In genomic region chr7:32462966-32463365, GRCh38 we compare ENCODE assay signal across 20 cellular contexts. TPM values are rescaled to one million over a fixed set of nuclear protein-coding genes. Genes with fewer than 3 reads are reported as not detected.
DNase-seq lines count a peak whose midpoint lies in the region; ATAC-seq and TF ChIP-seq lines count a peak whose summit lies in the region.
"Had no signal": no experiment of that assay in that cellular context is flagged by ENCODE, and none has a peak within 500 bp of the region (broad histone marks: within the 10 kb centered on the region; RNA-seq: fewer than 3 reads in every experiment).

No MANE protein-coding gene starts in this region.

- no peaks in the 10 kb centered on the region for H4K20me1 ChIP-seq in neural progenitor cell (ENCODE audit: low read depth)

- no peak for TF ChIP-seq CTCF in neural progenitor cell (IDR thresholded peaks at IDR 0.05)
- TF ChIP-seq CTCF in WTC11 (IDR thresholded peaks at IDR 0.05): no peak

- H3K4me1 ChIP-seq in neural progenitor cell: peaks cover 13% of the 10 kb centered on the region

- H3K36me3 Mint-ChIP-seq in neural progenitor cell: no peaks in the 10 kb centered on the region
- H3K36me3 Mint-ChIP-seq in WTC11: peaks cover 7% of the 10 kb centered on the region

- peak overlapping the region; percentile 43 for H3K4me2 ChIP-seq in neural progenitor cell
- H3K4me2 ChIP-seq: KMS-11, SK-N-SH had no signal

- H3K27me3 ChIP-seq in neural progenitor cell: no peaks in the 10 kb centered on the region
- H3K27me3 ChIP-seq: MG63 had no signal

- POLR2A ChIA-PET in WTC11 (lab: Charles Lee): no interaction called here

- H3K4me3 Mint-ChIP-seq in neural progenitor cell (peak overlapping the region; percentile 25), WTC11 (no peak overlapping the region)
- H3K4me3 Mint-ChIP-seq: T-helper 1 cell treated with Interleukin-12 subunit alpha and Interleukin-12 subunit beta and Interleukin-4 antibody, amounts not matched to agents 30 μg/mL and 1 μg/mL, for 36 hours had no signal

- H3K4me1 Mint-ChIP-seq in neural progenitor cell (peaks cover 19% of the 10 kb centered on the region), WTC11 (peaks cover 11% of the 10 kb centered on the region)

- no peaks in the 10 kb centered on the region for H3K79me2 ChIP-seq in neural progenitor cell (ENCODE audit: low read depth)

- H3K27ac Mint-ChIP-seq in neural progenitor cell (no peak overlapping the region), WTC11 (no peak overlapping the region)
- H3K27ac Mint-ChIP-seq: T-helper 1 cell treated with Interleukin-12 subunit alpha and Interleukin-12 subunit beta and Interleukin-4 antibody, amounts not matched to agents 30 μg/mL and 1 μg/mL, for 36 hours had no signal

- H3K36me3 ChIP-seq in neural progenitor cell: no peaks in the 10 kb centered on the region
- H3K36me3 ChIP-seq: MG63 had no signal

- no peak for ATAC-seq in WTC11
- ATAC-seq: HepG2 had no signal

- no peaks in the 10 kb centered on the region for H3F3A ChIP-seq in neural progenitor cell (ENCODE audit: low read depth)

- H3K27ac ChIP-seq in neural progenitor cell: no peak overlapping the region
- H3K27ac ChIP-seq: C4-2B, KMS-11 had no signal

- no peak overlapping the region for H3K9ac ChIP-seq in neural progenitor cell
- H3K9ac ChIP-seq: KMS-11, SK-N-SH had no signal

- no peaks in the 10 kb centered on the region for H3K9me3 ChIP-seq in neural progenitor cell (ENCODE audit: low read depth)
- H3K9me3 ChIP-seq: Caco-2, MG63, SK-N-SH had no signal

- H3K27me3 Mint-ChIP-seq in neural progenitor cell (ENCODE audit: insufficient read depth, low read depth): peaks cover 6% of the 10 kb centered on the region
- H3K27me3 Mint-ChIP-seq in WTC11 (ENCODE audit: low read depth): no peaks in the 10 kb centered on the region

- CTCF ChIA-PET in WTC11 (lab: Charles Lee): no interaction called here

- H3K4me3 ChIP-seq in neural progenitor cell: no peak overlapping the region
- H3K4me3 ChIP-seq: MG63 had no signal

- H2AFZ ChIP-seq in neural progenitor cell (replicated peaks): no peak overlapping the region

- H3K9me3 Mint-ChIP-seq in neural progenitor cell (no peaks in the 10 kb centered on the region), WTC11 (no peaks in the 10 kb centered on the region)
- H3K9me3 Mint-ChIP-seq: T-helper 1 cell treated with Interleukin-12 subunit alpha and Interleukin-12 subunit beta and Interleukin-4 antibody, amounts not matched to agents 30 μg/mL and 1 μg/mL, for 36 hours had no signal

- DNase-seq in SIG-M5 treated with dmso at 0.1 percent for 504 hours (lab: John Stamatoyannopoulos, UW; ENCODE audit: unreplicated experiment): peak; percentile 7
- DNase-seq in SIG-M5 (lab: John Stamatoyannopoulos, UW): no peak
- DNase-seq in NCI-H2107 treated with DMSO at 0.1 percent for 48 hours (lab: John Stamatoyannopoulos, UW; ENCODE audit: unreplicated experiment): peak; percentile 97
- peak; percentile 13 for DNase-seq in RPMI7951 (ENCODE audit: low read depth)
- DNase-seq in neural progenitor cell (ENCODE audit: low spot score): no peak
- DNase-seq in WTC11 (ENCODE audit: low spot score): no peak
- DNase-seq in NK-92 treated with Interleukin-12 subunit alpha and Interleukin-12 subunit beta, amount 100 ng/mL, for 24 hours (lab: John Stamatoyannopoulos, UW): no peak
- no peak for DNase-seq in NCI-H524 treated with DMSO at 0.1 percent for 48 hours (lab: John Stamatoyannopoulos, UW)
- DNase-seq: Caco-2, DND-41, GDM1, MG63, NCI-H1092 treated with DMSO at 0.1 percent for 48 hours, NCI-H2081, OCI-M1, SK-N-SH had no signal

TF ChIP-seq in WTC11, 78 proteins besides CTCF, POLR2A, EP300 and RAD21 (continues in another document):
- TF ChIP-seq ZBTB43 (CRISPR knock-in tag; IDR thresholded peaks at IDR 0.05) (no peak), MYBL2 (CRISPR knock-in tag; IDR thresholded peaks at IDR 0.05) (no peak), STAT6 (CRISPR knock-in tag; conservative IDR thresholded peaks at IDR 0.05; ENCODE audit: low read depth) (no peak), CREM (CRISPR knock-in tag; IDR thresholded peaks at IDR 0.05) (no peak), ARID4B (CRISPR knock-in tag; IDR thresholded peaks at IDR 0.05; ENCODE audit: borderline replicate concordance) (no peak), ATF6 (CRISPR knock-in tag; IDR thresholded peaks at IDR 0.05) (no peak)

RNA-seq across cellular contexts. Expression of gene LSM5, which starts 27.2 kb away (rescaled TPM):
- total RNA-seq in RPMI7951 (2014; rRNA removed; shearing (Covaris generic)): 86.7 and 100 TPM in 2 replicates
- total RNA-seq in neural progenitor cell (ENCODE audit: low replicate concordance) (80.2 and 168 TPM in 2 replicates), WTC11 (2021) (89.3 to 96.1 TPM (median 89.5 TPM) in 3 replicates)

RNA-seq across cellular contexts. Expression of gene AVL9, which starts 32.3 kb away (rescaled TPM):
- 30.6 and 31.5 TPM in 2 replicates for total RNA-seq in RPMI7951 (2014; rRNA removed; shearing (Covaris generic))
- 36.3 and 39.8 TPM in 2 replicates for total RNA-seq in neural progenitor cell (ENCODE audit: low replicate concordance)
- 52.7 to 55.6 TPM (median 53.2 TPM) in 3 replicates for total RNA-seq in WTC11 (2021)

Comparison
In these comparisons a context has a peak if more than half of its experiments do, and no peak if none do; other contexts are left out.
1. DNase-seq: peak in SIG-M5 treated with dmso at 0.1 percent for 504 hours (single experiment), NCI-H2107 treated with DMSO at 0.1 percent for 48 hours (single experiment) and RPMI7951 (single experiment); none in SIG-M5 (single experiment), neural progenitor cell (single experiment), WTC11 (single experiment), NK-92 treated with Interleukin-12 subunit alpha and Interleukin-12 subunit beta, amount 100 ng/mL, for 24 hours (single experiment) and NCI-H524 treated with DMSO at 0.1 percent for 48 hours (single experiment).